Comparison of ENCODE assay signal across 8 cellular contexts in genomic region chr18:33577688-33578370, GRCh38.
DNase-seq lines count a peak whose midpoint lies in the region; ATAC-seq, FAIRE-seq and TF ChIP-seq lines count a peak whose summit lies in the region.

Gene ASXL3, plus strand, starts transcription at chr18:33578219. Its CDS starts 413 bp downstream, at chr18:33578632.

- peak within 1 kb of the TSS; percentile 95 to 100 (median 100) for H3K4me3 Mint-ChIP-seq in nephron

- ATAC-seq in HG03354 (IDR thresholded peaks at IDR 0.05; ENCODE audit: poor library complexity, severe bottlenecking, unreplicated experiment) (peak; percentile 51), SK-N-SH treated with all-trans-retinoic acid at 6 μM for 48 hours (peak; percentile 78), GM18873 (IDR thresholded peaks at IDR 0.05; ENCODE audit: low FRiP score, unreplicated experiment) (no peak), GM21576 (IDR thresholded peaks at IDR 0.05; ENCODE audit: unreplicated experiment) (no peak)

- H3K9me3 Mint-ChIP-seq in nephron = no peaks in the 10 kb centered on the region

- peaks cover 16% of the 10 kb centered on the region for H3K4me1 Mint-ChIP-seq in nephron

- DNase-seq in D721Med (ENCODE audit: insufficient read length, low spot score) = no peak
- DNase-seq in fibroblast of pulmonary artery (ENCODE audit: low read depth) = peak; percentile 8
- no peak for DNase-seq in cortex of kidney (lab: John Stamatoyannopoulos, UW)

- no peaks in the 10 kb centered on the region for H3K36me3 Mint-ChIP-seq in nephron (ENCODE audit: low read depth)

- peak within 1 kb of the TSS in 1 of 3 experiments; percentile 100 for H3K27ac Mint-ChIP-seq in nephron

- peak within 1 kb of the TSS; percentile 62 for H3K4me3 ChIP-seq in fibroblast of pulmonary artery (replicated peaks; ENCODE audit: low read depth, low read length)

- TF ChIP-seq CTCF in D721Med (IDR thresholded peaks at IDR 0.05; ENCODE audit: insufficient read depth, missing control alignments) (no peak), fibroblast of pulmonary artery (IDR thresholded peaks at IDR 0.05; ENCODE audit: low read length, missing control alignments) (no peak), nephron (IDR thresholded peaks at IDR 0.05; ENCODE audit: unreplicated experiment in 3 of 3) (no peak)

- peaks cover 5% of the 10 kb centered on the region for H3K27me3 Mint-ChIP-seq in nephron (ENCODE audit: low read depth)

- peak; percentile 89 for FAIRE-seq in D721Med (lab: Jason Lieb, UNC)

TF ChIP-seq in SK-N-SH treated with all-trans-retinoic acid at 6 μM for 48 hours, 23 proteins besides CTCF, POLR2A, EP300 and RAD21:
- TF ChIP-seq ZNF70 (CRISPR knock-in tag; IDR thresholded peaks at IDR 0.05) (no peak), TSHZ2 (CRISPR knock-in tag; IDR thresholded peaks at IDR 0.05) (0 out of 2 replicates have a peak, but pooled peaks have one; percentile 49), ARNTL (CRISPR knock-in tag; IDR thresholded peaks at IDR 0.05; ENCODE audit: borderline replicate concordance, low read depth) (no peak), SNAI2 (CRISPR knock-in tag; IDR thresholded peaks at IDR 0.05) (no peak), ZFP3 (CRISPR knock-in tag; IDR thresholded peaks at IDR 0.05) (peak; percentile 90), OSR1 (CRISPR knock-in tag; IDR thresholded peaks at IDR 0.05) (no peak), RARB (CRISPR knock-in tag; IDR thresholded peaks at IDR 0.05) (no peak), ZC3H10 (CRISPR knock-in tag; IDR thresholded peaks at IDR 0.05) (no peak), CSDC2 (CRISPR knock-in tag; IDR thresholded peaks at IDR 0.05) (no peak), ESRRG (CRISPR knock-in tag; IDR thresholded peaks at IDR 0.05) (no peak), ZNF565 (CRISPR knock-in tag; conservative IDR thresholded peaks at IDR 0.05; ENCODE audit: low read depth) (no peak)

Comparison
In these comparisons a context has a peak if more than half of its experiments do, and no peak if none do; other contexts are left out.
1. ATAC-seq: peak in HG03354 (single experiment) and SK-N-SH treated with all-trans-retinoic acid at 6 μM for 48 hours (single experiment); none in GM18873 (single experiment) and GM21576 (single experiment).